Comparison of ENCODE assay signal across 23 cellular contexts in the genomic region with DNA sequence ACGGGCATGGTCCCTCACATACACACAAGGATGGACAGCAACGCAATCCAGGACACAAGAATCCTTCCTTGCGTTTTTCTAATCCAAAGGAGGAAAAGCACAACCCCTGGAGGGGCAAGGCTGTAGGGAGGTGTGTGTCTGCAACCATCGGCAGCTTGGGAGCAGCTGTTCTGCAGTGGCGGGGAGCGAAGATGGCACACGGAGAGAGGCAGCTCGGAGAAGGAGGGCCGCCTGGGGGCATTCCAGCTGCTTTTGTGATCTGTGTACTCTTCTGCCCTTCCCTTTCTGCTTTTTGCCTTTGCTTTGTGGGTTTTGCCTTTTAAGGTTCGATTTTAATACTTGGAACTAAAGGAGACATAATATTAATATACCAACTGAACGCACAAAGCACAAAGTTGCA.
"Had no signal": no experiment of that assay in that cellular context is flagged by ENCODE, and none has a peak within 500 bp of the region (broad histone marks: within the 10 kb centered on the region; RNA-seq: fewer than 3 reads in every experiment).

No MANE protein-coding gene starts in this region.

- ATAC-seq: foreskin keratinocyte, gastroesophageal sphincter, left cardiac atrium, left lung, left ventricle myocardium superior, lower lobe of right lung, mucosa of descending colon had no signal

- H3K27ac ChIP-seq: coronary artery, dorsolateral prefrontal cortex, esophagus muscularis mucosa, foreskin keratinocyte, gastroesophageal sphincter, left lung, lower lobe of right lung had no signal

- H3K27me3 ChIP-seq: dorsolateral prefrontal cortex, esophagus muscularis mucosa, foreskin keratinocyte, gastroesophageal sphincter, left lung had no signal

- H3K36me3 ChIP-seq: left lung, lower lobe of right lung had no signal

- DNase-seq: dermis blood vessel endothelial cell; dorsolateral prefrontal cortex; effector CD4-positive, alpha-beta T cell; effector memory CD4-positive, alpha-beta T cell; foreskin keratinocyte; head of caudate nucleus; hippocampal formation; left cardiac atrium; left lung; left ventricle myocardium superior; lower lobe of right lung; mesenchymal stem cell; mucosa of descending colon; naive B cell had no signal

- FAIRE-seq: colon, endothelial cell of umbilical vein, frontal cortex, islet of Langerhans, keratinocyte had no signal

- H3K4me3 ChIP-seq: coronary artery, dorsolateral prefrontal cortex, esophagus muscularis mucosa, gastroesophageal sphincter, left lung, lower lobe of right lung, mucosa of descending colon had no signal

- H3K27ac Mint-ChIP-seq: mesothelial cell of epicardium had no signal
